In the genomic region with DNA sequence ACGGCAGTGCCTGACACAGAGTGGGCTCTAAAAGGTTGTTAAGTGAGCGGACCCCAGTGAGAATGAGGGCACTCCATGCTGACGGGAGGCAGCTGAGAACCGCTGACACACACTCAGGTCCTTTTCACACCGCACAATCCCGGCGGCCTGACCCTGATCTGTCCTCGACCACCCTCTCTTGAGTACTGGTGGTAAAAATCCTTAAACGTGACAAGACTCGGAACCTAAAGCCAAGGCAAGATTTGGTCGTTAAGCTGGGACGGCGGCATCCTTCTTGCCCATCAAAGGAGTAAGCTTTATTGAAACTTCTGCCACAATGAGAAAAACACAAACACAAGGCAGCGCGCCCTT, we compare ENCODE assay signal across 1 cellular context.
TF ChIP-seq lines count a peak whose summit lies in the region.

No MANE protein-coding gene starts in this region.

TF ChIP-seq in WTC11, 78 proteins besides CTCF, POLR2A, EP300 and RAD21 (continued from another document):
- TF ChIP-seq RELA (CRISPR knock-in tag; IDR thresholded peaks at IDR 0.05; ENCODE audit: borderline replicate concordance) (no peak), EMX1 (CRISPR knock-in tag; IDR thresholded peaks at IDR 0.05) (no peak), ZNF671 (CRISPR knock-in tag; IDR thresholded peaks at IDR 0.05) (no peak), FOXP1 (CRISPR knock-in tag; IDR thresholded peaks at IDR 0.05; ENCODE audit: borderline replicate concordance) (no peak), PRDM15 (CRISPR knock-in tag; IDR thresholded peaks at IDR 0.05) (no peak)
- TF ChIP-seq, protein P1, sequence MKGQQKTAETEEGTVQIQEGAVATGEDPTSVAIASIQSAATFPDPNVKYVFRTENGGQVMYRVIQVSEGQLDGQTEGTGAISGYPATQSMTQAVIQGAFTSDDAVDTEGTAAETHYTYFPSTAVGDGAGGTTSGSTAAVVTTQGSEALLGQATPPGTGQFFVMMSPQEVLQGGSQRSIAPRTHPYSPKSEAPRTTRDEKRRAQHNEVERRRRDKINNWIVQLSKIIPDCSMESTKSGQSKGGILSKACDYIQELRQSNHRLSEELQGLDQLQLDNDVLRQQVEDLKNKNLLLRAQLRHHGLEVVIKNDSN (CRISPR knock-in tag; IDR thresholded peaks at IDR 0.05): no peak
